ENCODE assay signal across 1 cellular context in the genomic region with DNA sequence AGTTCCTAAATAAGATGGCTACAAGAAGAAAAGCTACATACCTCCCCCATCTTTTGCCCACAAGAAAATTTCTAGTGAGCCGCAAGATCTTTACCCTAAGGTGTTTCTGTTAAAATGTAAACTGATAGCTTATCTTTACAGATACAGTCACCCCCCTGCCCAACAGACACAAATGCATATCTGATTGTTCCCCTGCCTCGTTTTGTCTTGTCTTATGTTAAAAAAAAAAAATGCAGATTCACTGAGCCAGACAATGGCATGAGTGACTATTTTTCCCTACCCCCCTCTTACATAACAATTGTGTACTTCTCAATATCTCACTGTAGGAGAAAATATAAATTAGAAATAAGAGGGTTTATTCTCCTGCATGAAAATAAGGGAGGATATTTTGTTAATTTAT.
TF ChIP-seq lines count a peak whose summit lies in the region.

No MANE protein-coding gene starts in this region.

TF ChIP-seq in K562, 482 proteins besides CTCF, POLR2A, EP300 and RAD21 (continued from another document):
- TF ChIP-seq, protein P1, sequence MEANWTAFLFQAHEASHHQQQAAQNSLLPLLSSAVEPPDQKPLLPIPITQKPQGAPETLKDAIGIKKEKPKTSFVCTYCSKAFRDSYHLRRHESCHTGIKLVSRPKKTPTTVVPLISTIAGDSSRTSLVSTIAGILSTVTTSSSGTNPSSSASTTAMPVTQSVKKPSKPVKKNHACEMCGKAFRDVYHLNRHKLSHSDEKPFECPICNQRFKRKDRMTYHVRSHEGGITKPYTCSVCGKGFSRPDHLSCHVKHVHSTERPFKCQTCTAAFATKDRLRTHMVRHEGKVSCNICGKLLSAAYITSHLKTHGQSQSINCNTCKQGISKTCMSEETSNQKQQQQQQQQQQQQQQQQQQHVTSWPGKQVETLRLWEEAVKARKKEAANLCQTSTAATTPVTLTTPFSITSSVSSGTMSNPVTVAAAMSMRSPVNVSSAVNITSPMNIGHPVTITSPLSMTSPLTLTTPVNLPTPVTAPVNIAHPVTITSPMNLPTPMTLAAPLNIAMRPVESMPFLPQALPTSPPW (CRISPR knock-in tag; IDR thresholded peaks at IDR 0.05) = peak; percentile 38; the same call in 1 of the 2 replicates
- peak; percentile 52; the same call in 1 of the 2 replicates for TF ChIP-seq CTBP1 (IDR thresholded peaks at IDR 0.05; ENCODE audit: borderline replicate concordance)
- peak; percentile 63 for TF ChIP-seq CBFA2T3 (IDR thresholded peaks at IDR 0.05)
- no peak for TF ChIP-seq STAT5B (CRISPR knock-in tag; IDR thresholded peaks at IDR 0.05)
- TF ChIP-seq SMARCE1 (IDR thresholded peaks at IDR 0.05) = peak; percentile 68; the same call in 1 of the 2 replicates
- no peak for TF ChIP-seq HMG20A (CRISPR knock-in tag; conservative IDR thresholded peaks at IDR 0.05)
- TF ChIP-seq SREBF2 (CRISPR knock-in tag; IDR thresholded peaks at IDR 0.05) = no peak
- TF ChIP-seq CBFA2T2 (conservative IDR thresholded peaks at IDR 0.05) = peak; percentile 37; the same call in 1 of the 2 replicates
- no peak for TF ChIP-seq MAFK (IDR thresholded peaks at IDR 0.05; ENCODE audit: low read length)
- TF ChIP-seq SMARCA4 (IDR thresholded peaks at IDR 0.05) = peak; percentile 68
- peak; percentile 36; the same call in 1 of the 2 replicates for TF ChIP-seq NCOR1 (IDR thresholded peaks at IDR 0.05)
- TF ChIP-seq CCNT2 (IDR thresholded peaks at IDR 0.05; ENCODE audit: borderline replicate concordance, extremely low read depth, insufficient read length, low read depth, low read length) = peak; percentile 22
- TF ChIP-seq KLF16 (IDR thresholded peaks at IDR 0.05) = 0 out of 2 replicates have a peak, but pooled peaks have one; percentile 8
- TF ChIP-seq, protein P2, sequence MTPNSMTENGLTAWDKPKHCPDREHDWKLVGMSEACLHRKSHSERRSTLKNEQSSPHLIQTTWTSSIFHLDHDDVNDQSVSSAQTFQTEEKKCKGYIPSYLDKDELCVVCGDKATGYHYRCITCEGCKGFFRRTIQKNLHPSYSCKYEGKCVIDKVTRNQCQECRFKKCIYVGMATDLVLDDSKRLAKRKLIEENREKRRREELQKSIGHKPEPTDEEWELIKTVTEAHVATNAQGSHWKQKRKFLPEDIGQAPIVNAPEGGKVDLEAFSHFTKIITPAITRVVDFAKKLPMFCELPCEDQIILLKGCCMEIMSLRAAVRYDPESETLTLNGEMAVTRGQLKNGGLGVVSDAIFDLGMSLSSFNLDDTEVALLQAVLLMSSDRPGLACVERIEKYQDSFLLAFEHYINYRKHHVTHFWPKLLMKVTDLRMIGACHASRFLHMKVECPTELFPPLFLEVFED (CRISPR knock-in tag; conservative IDR thresholded peaks at IDR 0.05) = no peak
- TF ChIP-seq, protein P3, sequence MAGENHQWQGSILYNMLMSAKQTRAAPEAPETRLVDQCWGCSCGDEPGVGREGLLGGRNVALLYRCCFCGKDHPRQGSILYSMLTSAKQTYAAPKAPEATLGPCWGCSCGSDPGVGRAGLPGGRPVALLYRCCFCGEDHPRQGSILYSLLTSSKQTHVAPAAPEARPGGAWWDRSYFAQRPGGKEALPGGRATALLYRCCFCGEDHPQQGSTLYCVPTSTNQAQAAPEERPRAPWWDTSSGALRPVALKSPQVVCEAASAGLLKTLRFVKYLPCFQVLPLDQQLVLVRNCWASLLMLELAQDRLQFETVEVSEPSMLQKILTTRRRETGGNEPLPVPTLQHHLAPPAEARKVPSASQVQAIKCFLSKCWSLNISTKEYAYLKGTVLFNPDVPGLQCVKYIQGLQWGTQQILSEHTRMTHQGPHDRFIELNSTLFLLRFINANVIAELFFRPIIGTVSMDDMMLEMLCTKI (IDR thresholded peaks at IDR 0.05; ENCODE audit: partially characterized antibody) = no peak
- peak; percentile 69 for TF ChIP-seq ARID1B (IDR thresholded peaks at IDR 0.05)
- no peak for TF ChIP-seq MEIS2 (IDR thresholded peaks at IDR 0.05; ENCODE audit: partially characterized antibody)
- 0 out of 2 replicates have a peak, but pooled peaks have one; percentile 30 for TF ChIP-seq MTA1 (IDR thresholded peaks at IDR 0.05; ENCODE audit: borderline replicate concordance)
- TF ChIP-seq, protein P4, sequence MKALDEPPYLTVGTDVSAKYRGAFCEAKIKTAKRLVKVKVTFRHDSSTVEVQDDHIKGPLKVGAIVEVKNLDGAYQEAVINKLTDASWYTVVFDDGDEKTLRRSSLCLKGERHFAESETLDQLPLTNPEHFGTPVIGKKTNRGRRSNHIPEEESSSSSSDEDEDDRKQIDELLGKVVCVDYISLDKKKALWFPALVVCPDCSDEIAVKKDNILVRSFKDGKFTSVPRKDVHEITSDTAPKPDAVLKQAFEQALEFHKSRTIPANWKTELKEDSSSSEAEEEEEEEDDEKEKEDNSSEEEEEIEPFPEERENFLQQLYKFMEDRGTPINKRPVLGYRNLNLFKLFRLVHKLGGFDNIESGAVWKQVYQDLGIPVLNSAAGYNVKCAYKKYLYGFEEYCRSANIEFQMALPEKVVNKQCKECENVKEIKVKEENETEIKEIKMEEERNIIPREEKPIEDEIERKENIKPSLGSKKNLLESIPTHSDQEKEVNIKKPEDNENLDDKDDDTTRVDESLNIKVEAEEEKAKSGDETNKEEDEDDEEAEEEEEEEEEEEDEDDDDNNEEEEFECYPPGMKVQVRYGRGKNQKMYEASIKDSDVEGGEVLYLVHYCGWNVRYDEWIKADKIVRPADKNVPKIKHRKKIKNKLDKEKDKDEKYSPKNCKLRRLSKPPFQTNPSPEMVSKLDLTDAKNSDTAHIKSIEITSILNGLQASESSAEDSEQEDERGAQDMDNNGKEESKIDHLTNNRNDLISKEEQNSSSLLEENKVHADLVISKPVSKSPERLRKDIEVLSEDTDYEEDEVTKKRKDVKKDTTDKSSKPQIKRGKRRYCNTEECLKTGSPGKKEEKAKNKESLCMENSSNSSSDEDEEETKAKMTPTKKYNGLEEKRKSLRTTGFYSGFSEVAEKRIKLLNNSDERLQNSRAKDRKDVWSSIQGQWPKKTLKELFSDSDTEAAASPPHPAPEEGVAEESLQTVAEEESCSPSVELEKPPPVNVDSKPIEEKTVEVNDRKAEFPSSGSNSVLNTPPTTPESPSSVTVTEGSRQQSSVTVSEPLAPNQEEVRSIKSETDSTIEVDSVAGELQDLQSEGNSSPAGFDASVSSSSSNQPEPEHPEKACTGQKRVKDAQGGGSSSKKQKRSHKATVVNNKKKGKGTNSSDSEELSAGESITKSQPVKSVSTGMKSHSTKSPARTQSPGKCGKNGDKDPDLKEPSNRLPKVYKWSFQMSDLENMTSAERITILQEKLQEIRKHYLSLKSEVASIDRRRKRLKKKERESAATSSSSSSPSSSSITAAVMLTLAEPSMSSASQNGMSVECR (CRISPR knock-in tag; IDR thresholded peaks at IDR 0.05) = no peak
- peak; percentile 95 for TF ChIP-seq SOX6 (IDR thresholded peaks at IDR 0.05)
- TF ChIP-seq, protein P5, sequence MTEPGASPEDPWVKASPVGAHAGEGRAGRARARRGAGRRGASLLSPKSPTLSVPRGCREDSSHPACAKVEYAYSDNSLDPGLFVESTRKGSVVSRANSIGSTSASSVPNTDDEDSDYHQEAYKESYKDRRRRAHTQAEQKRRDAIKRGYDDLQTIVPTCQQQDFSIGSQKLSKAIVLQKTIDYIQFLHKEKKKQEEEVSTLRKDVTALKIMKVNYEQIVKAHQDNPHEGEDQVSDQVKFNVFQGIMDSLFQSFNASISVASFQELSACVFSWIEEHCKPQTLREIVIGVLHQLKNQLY (CRISPR knock-in tag; conservative IDR thresholded peaks at IDR 0.05) = no peak
- TF ChIP-seq DPF2 (IDR thresholded peaks at IDR 0.05) = peak; percentile 62; the same call in 1 of the 2 replicates
- TF ChIP-seq HNRNPUL1 (IDR thresholded peaks at IDR 0.05; ENCODE audit: low read length) = no peak
- peak; percentile 38; the same call in 1 of the 2 replicates for TF ChIP-seq TAL1 (IDR thresholded peaks at IDR 0.05)
- TF ChIP-seq ZNF764 (CRISPR knock-in tag; IDR thresholded peaks at IDR 0.05; ENCODE audit: low read depth) = no peak
- TF ChIP-seq, protein P6, sequence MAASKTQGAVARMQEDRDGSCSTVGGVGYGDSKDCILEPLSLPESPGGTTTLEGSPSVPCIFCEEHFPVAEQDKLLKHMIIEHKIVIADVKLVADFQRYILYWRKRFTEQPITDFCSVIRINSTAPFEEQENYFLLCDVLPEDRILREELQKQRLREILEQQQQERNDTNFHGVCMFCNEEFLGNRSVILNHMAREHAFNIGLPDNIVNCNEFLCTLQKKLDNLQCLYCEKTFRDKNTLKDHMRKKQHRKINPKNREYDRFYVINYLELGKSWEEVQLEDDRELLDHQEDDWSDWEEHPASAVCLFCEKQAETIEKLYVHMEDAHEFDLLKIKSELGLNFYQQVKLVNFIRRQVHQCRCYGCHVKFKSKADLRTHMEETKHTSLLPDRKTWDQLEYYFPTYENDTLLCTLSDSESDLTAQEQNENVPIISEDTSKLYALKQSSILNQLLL (CRISPR knock-in tag; IDR thresholded peaks at IDR 0.05; ENCODE audit: borderline replicate concordance) = no peak
- peak; percentile 37; the same call in 1 of the 2 replicates for TF ChIP-seq FOSL1 (tag; conservative IDR thresholded peaks at IDR 0.05)
- TF ChIP-seq KLF13 (tag; IDR thresholded peaks at IDR 0.05; ENCODE audit: borderline replicate concordance, low read depth) = no peak
- TF ChIP-seq TCF3 (CRISPR knock-in tag; IDR thresholded peaks at IDR 0.05) = 0 out of 2 replicates have a peak, but pooled peaks have one; percentile 20
- peak; percentile 59; the same call in 1 of the 2 replicates for TF ChIP-seq TEAD4 (IDR thresholded peaks at IDR 0.05; ENCODE audit: low read length)
- TF ChIP-seq TEAD4 (CRISPR knock-in tag; IDR thresholded peaks at IDR 0.05; ENCODE audit: borderline replicate concordance) = no peak
- TF ChIP-seq TRIM24 (IDR thresholded peaks at IDR 0.05) = 0 out of 4 replicates have a peak, but pooled peaks of 1 of the 2 experiments have one; percentile 44
- TF ChIP-seq NFE2 (IDR thresholded peaks at IDR 0.05; ENCODE audit: low read depth) = peak; percentile 61
- TF ChIP-seq MECOM (CRISPR knock-in tag; IDR thresholded peaks at IDR 0.05) = peak; percentile 38; the same call in 1 of the 2 replicates
